2 cellular contexts compared by ENCODE assay signal in the genomic region with DNA sequence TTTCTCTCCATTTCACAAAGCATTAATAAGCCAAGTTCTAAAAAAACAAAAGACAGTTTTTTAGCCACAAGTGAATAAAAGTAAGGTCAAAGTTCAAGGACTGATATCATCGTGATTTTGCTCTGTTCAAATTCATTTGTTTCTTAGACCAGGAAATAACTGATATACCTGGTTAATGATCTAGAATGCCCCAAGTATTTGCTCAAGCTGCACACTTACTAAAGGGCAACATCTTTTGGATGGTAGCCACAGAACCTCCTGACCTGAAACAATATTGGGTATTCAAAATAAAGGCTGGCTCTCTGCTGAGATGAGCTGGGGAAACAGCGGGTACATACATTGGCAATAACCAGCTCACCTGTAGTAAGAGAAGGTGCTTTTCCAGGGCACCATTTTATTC.
TF ChIP-seq lines count a peak whose summit lies in the region.

No MANE protein-coding gene starts in this region.

TF ChIP-seq in liver, 16 proteins besides CTCF, POLR2A, EP300 and RAD21 (continued from another document):
- TF ChIP-seq, protein P1, sequence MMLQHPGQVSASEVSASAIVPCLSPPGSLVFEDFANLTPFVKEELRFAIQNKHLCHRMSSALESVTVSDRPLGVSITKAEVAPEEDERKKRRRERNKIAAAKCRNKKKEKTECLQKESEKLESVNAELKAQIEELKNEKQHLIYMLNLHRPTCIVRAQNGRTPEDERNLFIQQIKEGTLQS (IDR thresholded peaks at IDR 0.05), result no peak
- TF ChIP-seq HNF4A (conservative IDR thresholded peaks at IDR 0.05) (peak; percentile 35 to 76), SP1 (IDR thresholded peaks at IDR 0.05) (peak; percentile 40), MAX (IDR thresholded peaks at IDR 0.05) (no peak), RXRA (IDR thresholded peaks at IDR 0.05) (peak; percentile 31 to 57)

TF ChIP-seq in GM23338, 12 proteins besides CTCF, POLR2A, EP300 and RAD21 (continued from another document):
- TF ChIP-seq, protein P2, sequence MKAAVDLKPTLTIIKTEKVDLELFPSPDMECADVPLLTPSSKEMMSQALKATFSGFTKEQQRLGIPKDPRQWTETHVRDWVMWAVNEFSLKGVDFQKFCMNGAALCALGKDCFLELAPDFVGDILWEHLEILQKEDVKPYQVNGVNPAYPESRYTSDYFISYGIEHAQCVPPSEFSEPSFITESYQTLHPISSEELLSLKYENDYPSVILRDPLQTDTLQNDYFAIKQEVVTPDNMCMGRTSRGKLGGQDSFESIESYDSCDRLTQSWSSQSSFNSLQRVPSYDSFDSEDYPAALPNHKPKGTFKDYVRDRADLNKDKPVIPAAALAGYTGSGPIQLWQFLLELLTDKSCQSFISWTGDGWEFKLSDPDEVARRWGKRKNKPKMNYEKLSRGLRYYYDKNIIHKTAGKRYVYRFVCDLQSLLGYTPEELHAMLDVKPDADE (IDR thresholded peaks at IDR 0.05), result no peak
- TF ChIP-seq, protein P3, sequence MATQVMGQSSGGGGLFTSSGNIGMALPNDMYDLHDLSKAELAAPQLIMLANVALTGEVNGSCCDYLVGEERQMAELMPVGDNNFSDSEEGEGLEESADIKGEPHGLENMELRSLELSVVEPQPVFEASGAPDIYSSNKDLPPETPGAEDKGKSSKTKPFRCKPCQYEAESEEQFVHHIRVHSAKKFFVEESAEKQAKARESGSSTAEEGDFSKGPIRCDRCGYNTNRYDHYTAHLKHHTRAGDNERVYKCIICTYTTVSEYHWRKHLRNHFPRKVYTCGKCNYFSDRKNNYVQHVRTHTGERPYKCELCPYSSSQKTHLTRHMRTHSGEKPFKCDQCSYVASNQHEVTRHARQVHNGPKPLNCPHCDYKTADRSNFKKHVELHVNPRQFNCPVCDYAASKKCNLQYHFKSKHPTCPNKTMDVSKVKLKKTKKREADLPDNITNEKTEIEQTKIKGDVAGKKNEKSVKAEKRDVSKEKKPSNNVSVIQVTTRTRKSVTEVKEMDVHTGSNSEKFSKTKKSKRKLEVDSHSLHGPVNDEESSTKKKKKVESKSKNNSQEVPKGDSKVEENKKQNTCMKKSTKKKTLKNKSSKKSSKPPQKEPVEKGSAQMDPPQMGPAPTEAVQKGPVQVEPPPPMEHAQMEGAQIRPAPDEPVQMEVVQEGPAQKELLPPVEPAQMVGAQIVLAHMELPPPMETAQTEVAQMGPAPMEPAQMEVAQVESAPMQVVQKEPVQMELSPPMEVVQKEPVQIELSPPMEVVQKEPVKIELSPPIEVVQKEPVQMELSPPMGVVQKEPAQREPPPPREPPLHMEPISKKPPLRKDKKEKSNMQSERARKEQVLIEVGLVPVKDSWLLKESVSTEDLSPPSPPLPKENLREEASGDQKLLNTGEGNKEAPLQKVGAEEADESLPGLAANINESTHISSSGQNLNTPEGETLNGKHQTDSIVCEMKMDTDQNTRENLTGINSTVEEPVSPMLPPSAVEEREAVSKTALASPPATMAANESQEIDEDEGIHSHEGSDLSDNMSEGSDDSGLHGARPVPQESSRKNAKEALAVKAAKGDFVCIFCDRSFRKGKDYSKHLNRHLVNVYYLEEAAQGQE (IDR thresholded peaks at IDR 0.05; ENCODE audit: unreplicated experiment), result no peak
- TF ChIP-seq, protein P4, sequence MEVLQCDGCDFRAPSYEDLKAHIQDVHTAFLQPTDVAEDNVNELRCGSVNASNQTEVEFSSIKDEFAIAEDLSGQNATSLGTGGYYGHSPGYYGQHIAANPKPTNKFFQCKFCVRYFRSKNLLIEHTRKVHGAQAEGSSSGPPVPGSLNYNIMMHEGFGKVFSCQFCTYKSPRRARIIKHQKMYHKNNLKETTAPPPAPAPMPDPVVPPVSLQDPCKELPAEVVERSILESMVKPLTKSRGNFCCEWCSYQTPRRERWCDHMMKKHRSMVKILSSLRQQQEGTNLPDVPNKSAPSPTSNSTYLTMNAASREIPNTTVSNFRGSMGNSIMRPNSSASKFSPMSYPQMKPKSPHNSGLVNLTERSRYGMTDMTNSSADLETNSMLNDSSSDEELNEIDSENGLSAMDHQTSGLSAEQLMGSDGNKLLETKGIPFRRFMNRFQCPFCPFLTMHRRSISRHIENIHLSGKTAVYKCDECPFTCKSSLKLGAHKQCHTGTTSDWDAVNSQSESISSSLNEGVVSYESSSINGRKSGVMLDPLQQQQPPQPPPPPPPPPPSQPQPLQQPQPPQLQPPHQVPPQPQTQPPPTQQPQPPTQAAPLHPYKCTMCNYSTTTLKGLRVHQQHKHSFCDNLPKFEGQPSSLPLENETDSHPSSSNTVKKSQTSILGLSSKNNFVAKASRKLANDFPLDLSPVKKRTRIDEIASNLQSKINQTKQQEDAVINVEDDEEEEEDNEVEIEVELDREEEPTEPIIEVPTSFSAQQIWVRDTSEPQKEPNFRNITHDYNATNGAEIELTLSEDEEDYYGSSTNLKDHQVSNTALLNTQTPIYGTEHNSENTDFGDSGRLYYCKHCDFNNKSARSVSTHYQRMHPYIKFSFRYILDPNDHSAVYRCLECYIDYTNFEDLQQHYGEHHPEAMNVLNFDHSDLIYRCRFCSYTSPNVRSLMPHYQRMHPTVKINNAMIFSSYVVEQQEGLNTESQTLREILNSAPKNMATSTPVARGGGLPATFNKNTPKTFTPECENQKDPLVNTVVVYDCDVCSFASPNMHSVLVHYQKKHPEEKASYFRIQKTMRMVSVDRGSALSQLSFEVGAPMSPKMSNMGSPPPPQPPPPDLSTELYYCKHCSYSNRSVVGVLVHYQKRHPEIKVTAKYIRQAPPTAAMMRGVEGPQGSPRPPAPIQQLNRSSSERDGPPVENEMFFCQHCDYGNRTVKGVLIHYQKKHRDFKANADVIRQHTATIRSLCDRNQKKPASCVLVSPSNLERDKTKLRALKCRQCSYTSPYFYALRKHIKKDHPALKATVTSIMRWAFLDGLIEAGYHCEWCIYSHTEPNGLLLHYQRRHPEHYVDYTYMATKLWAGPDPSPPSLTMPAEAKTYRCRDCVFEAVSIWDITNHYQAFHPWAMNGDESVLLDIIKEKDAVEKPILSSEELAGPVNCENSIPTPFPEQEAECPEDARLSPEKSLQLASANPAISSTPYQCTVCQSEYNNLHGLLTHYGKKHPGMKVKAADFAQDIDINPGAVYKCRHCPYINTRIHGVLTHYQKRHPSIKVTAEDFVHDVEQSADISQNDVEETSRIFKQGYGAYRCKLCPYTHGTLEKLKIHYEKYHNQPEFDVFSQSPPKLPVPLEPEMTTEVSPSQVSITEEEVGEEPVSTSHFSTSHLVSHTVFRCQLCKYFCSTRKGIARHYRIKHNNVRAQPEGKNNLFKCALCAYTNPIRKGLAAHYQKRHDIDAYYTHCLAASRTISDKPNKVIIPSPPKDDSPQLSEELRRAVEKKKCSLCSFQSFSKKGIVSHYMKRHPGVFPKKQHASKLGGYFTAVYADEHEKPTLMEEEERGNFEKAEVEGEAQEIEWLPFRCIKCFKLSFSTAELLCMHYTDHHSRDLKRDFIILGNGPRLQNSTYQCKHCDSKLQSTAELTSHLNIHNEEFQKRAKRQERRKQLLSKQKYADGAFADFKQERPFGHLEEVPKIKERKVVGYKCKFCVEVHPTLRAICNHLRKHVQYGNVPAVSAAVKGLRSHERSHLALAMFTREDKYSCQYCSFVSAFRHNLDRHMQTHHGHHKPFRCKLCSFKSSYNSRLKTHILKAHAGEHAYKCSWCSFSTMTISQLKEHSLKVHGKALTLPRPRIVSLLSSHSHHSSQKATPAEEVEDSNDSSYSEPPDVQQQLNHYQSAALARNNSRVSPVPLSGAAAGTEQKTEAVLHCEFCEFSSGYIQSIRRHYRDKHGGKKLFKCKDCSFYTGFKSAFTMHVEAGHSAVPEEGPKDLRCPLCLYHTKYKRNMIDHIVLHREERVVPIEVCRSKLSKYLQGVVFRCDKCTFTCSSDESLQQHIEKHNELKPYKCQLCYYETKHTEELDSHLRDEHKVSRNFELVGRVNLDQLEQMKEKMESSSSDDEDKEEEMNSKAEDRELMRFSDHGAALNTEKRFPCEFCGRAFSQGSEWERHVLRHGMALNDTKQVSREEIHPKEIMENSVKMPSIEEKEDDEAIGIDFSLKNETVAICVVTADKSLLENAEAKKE (CRISPR knock-in tag; IDR thresholded peaks at IDR 0.05), result no peak
- TF ChIP-seq NANOG (IDR thresholded peaks at IDR 0.05; ENCODE audit: borderline replicate concordance), result no peak
- TF ChIP-seq JUNB (IDR thresholded peaks at IDR 0.05; ENCODE audit: unreplicated experiment), result no peak
- TF ChIP-seq EZH2 (IDR thresholded peaks at IDR 0.05; ENCODE audit: low read depth, unreplicated experiment), result no peak
- no peak for TF ChIP-seq CREB1 (CRISPR knock-in tag; IDR thresholded peaks at IDR 0.05; ENCODE audit: low read depth)
